1 cellular context compared by ENCODE assay signal in genomic region chr2:25664531-25665307, GRCh38.
TF ChIP-seq lines count a peak whose summit lies in the region.

No MANE protein-coding gene starts in this region.

TF ChIP-seq in A549, 52 proteins besides CTCF, POLR2A, EP300 and RAD21 (continued from another document):
- TF ChIP-seq MAX (IDR thresholded peaks at IDR 0.05), result peak; percentile 23
- TF ChIP-seq EHF (CRISPR knock-in tag; IDR thresholded peaks at IDR 0.05), result no peak
- no peak for TF ChIP-seq FOSB (CRISPR knock-in tag; IDR thresholded peaks at IDR 0.05)
- no peak for TF ChIP-seq NPAS2 (CRISPR knock-in tag; IDR thresholded peaks at IDR 0.05; ENCODE audit: borderline replicate concordance)
- no peak for TF ChIP-seq RNF2 (IDR thresholded peaks at IDR 0.05; ENCODE audit: borderline replicate concordance, low read depth)
- TF ChIP-seq RCOR1 (IDR thresholded peaks at IDR 0.05; ENCODE audit: low read depth, low read length), result no peak
- no peak for TF ChIP-seq MAZ (IDR thresholded peaks at IDR 0.05; ENCODE audit: borderline replicate concordance, low read depth, low read length)
- no peak for TF ChIP-seq JUN (IDR thresholded peaks at IDR 0.05)
- no peak for TF ChIP-seq ATOH8 (CRISPR knock-in tag; IDR thresholded peaks at IDR 0.05; ENCODE audit: low read depth)
- TF ChIP-seq MAFK (IDR thresholded peaks at IDR 0.05; ENCODE audit: partially characterized antibody), result peak; percentile 86
- no peak for TF ChIP-seq RARB (CRISPR knock-in tag; IDR thresholded peaks at IDR 0.05)
- TF ChIP-seq CEBPB (IDR thresholded peaks at IDR 0.05), result peak in 1 of 2 experiments; percentile 59; a peak in 2 of 4 replicates
- no peak for TF ChIP-seq BCL3 (IDR thresholded peaks at IDR 0.05)
- no peak for TF ChIP-seq ESRRA (IDR thresholded peaks at IDR 0.05; ENCODE audit: borderline replicate concordance, low read length)
- no peak for TF ChIP-seq KDM1A (IDR thresholded peaks at IDR 0.05; ENCODE audit: low read depth)
- TF ChIP-seq FOXS1 (CRISPR knock-in tag; IDR thresholded peaks at IDR 0.05), result no peak
- no peak for TF ChIP-seq PHF8 (IDR thresholded peaks at IDR 0.05; ENCODE audit: borderline replicate concordance, low read depth)
TF ChIP-seq in A549: peak in this region for 7.
